ENCODE assay signal across 1 cellular context in the genomic region with DNA sequence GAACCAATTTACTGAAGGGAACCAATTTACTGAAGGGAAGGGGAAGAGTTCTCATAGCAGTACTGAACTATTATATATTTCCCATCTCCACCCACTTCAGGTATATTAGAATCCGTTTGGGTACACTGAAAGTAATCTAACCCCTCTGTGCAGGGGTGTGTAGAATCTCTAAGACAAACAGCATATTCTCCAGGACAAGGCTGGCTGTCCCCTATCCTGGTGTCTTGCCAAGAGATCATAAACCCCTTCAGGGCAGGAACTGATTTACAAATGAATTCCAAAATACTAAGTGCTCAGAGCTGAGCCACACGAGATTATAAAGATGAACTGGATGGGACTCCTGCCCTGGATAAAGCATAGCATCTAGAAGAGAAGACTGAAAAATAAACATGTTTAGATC.
TF ChIP-seq lines count a peak whose summit lies in the region.

No MANE protein-coding gene starts in this region.

TF ChIP-seq in SK-N-SH, 30 proteins besides CTCF, POLR2A, EP300 and RAD21 (continued from another document):
- TF ChIP-seq, protein P1, sequence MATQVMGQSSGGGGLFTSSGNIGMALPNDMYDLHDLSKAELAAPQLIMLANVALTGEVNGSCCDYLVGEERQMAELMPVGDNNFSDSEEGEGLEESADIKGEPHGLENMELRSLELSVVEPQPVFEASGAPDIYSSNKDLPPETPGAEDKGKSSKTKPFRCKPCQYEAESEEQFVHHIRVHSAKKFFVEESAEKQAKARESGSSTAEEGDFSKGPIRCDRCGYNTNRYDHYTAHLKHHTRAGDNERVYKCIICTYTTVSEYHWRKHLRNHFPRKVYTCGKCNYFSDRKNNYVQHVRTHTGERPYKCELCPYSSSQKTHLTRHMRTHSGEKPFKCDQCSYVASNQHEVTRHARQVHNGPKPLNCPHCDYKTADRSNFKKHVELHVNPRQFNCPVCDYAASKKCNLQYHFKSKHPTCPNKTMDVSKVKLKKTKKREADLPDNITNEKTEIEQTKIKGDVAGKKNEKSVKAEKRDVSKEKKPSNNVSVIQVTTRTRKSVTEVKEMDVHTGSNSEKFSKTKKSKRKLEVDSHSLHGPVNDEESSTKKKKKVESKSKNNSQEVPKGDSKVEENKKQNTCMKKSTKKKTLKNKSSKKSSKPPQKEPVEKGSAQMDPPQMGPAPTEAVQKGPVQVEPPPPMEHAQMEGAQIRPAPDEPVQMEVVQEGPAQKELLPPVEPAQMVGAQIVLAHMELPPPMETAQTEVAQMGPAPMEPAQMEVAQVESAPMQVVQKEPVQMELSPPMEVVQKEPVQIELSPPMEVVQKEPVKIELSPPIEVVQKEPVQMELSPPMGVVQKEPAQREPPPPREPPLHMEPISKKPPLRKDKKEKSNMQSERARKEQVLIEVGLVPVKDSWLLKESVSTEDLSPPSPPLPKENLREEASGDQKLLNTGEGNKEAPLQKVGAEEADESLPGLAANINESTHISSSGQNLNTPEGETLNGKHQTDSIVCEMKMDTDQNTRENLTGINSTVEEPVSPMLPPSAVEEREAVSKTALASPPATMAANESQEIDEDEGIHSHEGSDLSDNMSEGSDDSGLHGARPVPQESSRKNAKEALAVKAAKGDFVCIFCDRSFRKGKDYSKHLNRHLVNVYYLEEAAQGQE (IDR thresholded peaks at IDR 0.05; ENCODE audit: low read depth, low read length), result no peak
TF ChIP-seq in SK-N-SH: peak in this region for 0.
